ENCODE assay signal across 26 cellular contexts in genomic region chr3:48830660-48831190, GRCh38.
"Had no signal": no experiment of that assay in that cellular context is flagged by ENCODE, and none has a peak within 500 bp of the region (broad histone marks: within the 10 kb centered on the region; RNA-seq: fewer than 3 reads in every experiment).

No MANE protein-coding gene starts in this region.

- H3K4me3 ChIP-seq: adrenal gland, Peyer's patch, SJCRH30 had no signal

- H3K27me3 ChIP-seq: adrenal gland, Peyer's patch, SJCRH30 had no signal

- H3K9me3 ChIP-seq: adrenal gland, Peyer's patch, SJCRH30, SK-N-SH had no signal

- ATAC-seq: activated CD4-positive, alpha-beta T cell treated with anti-CD3 and anti-CD28 coated beads for 36 hours had no signal

- H3K27ac ChIP-seq: adrenal gland, Peyer's patch, RWPE1, SJCRH30, VCaP had no signal

- H3K4me1 ChIP-seq: Peyer's patch, SJCRH30 had no signal

- H3K36me3 ChIP-seq: adrenal gland, Peyer's patch had no signal

- DNase-seq: activated CD4-positive, alpha-beta memory T cell treated with anti-CD3 and anti-CD28 coated beads, Interleukin-2, amount 10 ng/mL, durations not matched to agents 7 days and 5 days; activated CD4-positive, alpha-beta T cell treated with anti-CD3 and anti-CD28 coated beads for 36 hours; activated CD4-positive, alpha-beta T cell treated with anti-CD3 and anti-CD28 coated beads, Interleukin-2, amount 50 U/mL, for 1 hour; activated CD4-positive, CD25-positive, alpha-beta regulatory T cell; activated CD8-positive, alpha-beta memory T cell treated with anti-CD3 and anti-CD28 coated beads, Interleukin-2, amount 50 U/mL, for 48 hours; activated naive CD4-positive, alpha-beta T cell treated with anti-CD3 and anti-CD28 coated beads, Interleukin-2, amount 50 U/mL, for 16 hours; activated naive CD8-positive, alpha-beta T cell treated with anti-CD3 and anti-CD28 coated beads, Interleukin-2, amount 10 ng/mL, durations not matched to agents 7 days and 5 days; activated T-cell treated with anti-CD3 and anti-CD28 coated beads, Interleukin-2, amount 50 U/mL, for 1 hour; anterior cingulate cortex; Kasumi-1; KBM-7; NCI-H1105 treated with DMSO at 0.1 percent for 48 hours; NCI-H146; NCI-H187 treated with DMSO at 0.1 percent for 48 hours; NCI-H2081 treated with DMSO at 0.1 percent for 48 hours; NCI-H2171 treated with DMSO at 0.1 percent for 48 hours; NCI-H226; NCI-H69; Peyer's patch; Right ventricle myocardium superior; SJCRH30; SK-N-SH; T-helper 1 cell had no signal
